8 cellular contexts compared by ENCODE assay signal in the genomic region with DNA sequence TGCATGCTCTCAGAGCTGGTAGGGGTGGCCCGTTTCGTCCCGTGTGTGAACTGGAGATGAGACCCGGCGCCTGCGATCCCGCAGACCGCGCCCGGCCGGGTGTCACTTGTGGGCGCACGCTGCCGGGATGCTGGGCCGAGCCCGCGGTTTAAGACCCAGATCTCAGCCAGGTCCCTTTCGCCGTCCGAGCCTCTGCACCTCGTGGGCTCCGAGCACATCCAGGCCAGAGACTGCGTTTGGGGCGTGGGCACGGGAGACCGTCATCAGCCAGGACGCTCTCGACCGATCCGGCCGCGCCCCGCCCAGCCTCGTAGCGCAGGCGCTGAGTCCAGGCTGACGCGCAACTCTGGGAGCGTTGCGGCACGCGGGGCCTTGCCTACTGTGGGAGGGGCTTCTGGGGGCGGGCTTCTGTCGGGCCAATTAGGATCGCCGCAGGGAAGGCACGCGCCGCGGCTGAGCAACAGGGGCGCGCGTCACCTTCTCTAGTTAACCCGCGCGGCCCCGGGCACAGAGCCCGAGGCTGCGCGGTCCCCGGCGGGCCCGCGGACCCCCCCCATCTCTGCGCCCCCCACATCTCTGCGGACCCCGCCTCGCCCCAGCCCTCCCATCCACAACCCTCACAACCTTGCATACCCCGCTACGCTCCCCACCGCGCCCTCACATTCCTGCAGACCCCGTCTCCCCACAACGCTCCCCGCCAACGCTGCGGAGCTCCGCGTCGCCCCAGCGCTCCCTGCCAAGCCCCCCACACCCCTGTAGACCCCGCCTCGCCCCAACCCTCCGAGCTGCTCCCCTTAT. TPM values are rescaled to one million over a fixed set of nuclear protein-coding genes. Genes with fewer than 3 reads are reported as not detected.
DNase-seq lines count a peak whose midpoint lies in the region; ATAC-seq and TF ChIP-seq lines count a peak whose summit lies in the region.

No MANE protein-coding gene starts in this region.

- POLR2A ChIA-PET in activated CD8-positive, alpha-beta T cell treated with anti-CD3 and anti-CD28 coated beads for 36 hours (lab: Charles Lee) = interaction anchor here (0.8 to 3.7 kb wide), 5 partner anchors 11 to 449 kb away, joined by 3 to 67 read pairs (median 13); partner anchors contain the start of genes AMDHD2 and ATP6V0C

- H3K36me3 Mint-ChIP-seq in activated CD8-positive, alpha-beta T cell treated with anti-CD3 and anti-CD28 coated beads for 36 hours (ENCODE audit: low read depth) = no peaks in the 10 kb centered on the region

- H3K4me3 Mint-ChIP-seq in activated CD8-positive, alpha-beta T cell treated with anti-CD3 and anti-CD28 coated beads for 36 hours = peak overlapping the region; percentile 88

- ATAC-seq in GM19452 (IDR thresholded peaks at IDR 0.05; ENCODE audit: unreplicated experiment) = peak; percentile 84
- ATAC-seq in activated CD8-positive, alpha-beta T cell treated with anti-CD3 and anti-CD28 coated beads for 36 hours = peak; percentile 95

- CTCF ChIA-PET in activated CD8-positive, alpha-beta T cell treated with anti-CD3 and anti-CD28 coated beads for 36 hours (lab: Charles Lee) = interaction anchor here (0.8 to 1.2 kb wide), 4 partner anchors 11 to 316 kb away, joined by 3 to 5 read pairs (median 4); partner anchors contain the start of gene AMDHD2

- intact Hi-C loops in activated CD8-positive, alpha-beta T cell treated with anti-CD3 and anti-CD28 coated beads for 36 hours (cut with micrococcal nuclease) = loop anchor here (10.0 kb wide), 1 partner anchor 53 kb away; no protein-coding TSS in a partner anchor

- H3K9me3 Mint-ChIP-seq in activated CD8-positive, alpha-beta T cell treated with anti-CD3 and anti-CD28 coated beads for 36 hours = no peaks in the 10 kb centered on the region

- no peaks in the 10 kb centered on the region for H3K27me3 Mint-ChIP-seq in activated CD8-positive, alpha-beta T cell treated with anti-CD3 and anti-CD28 coated beads for 36 hours

- no peak for TF ChIP-seq CTCF in activated CD8-positive, alpha-beta T cell treated with anti-CD3 and anti-CD28 coated beads for 36 hours (IDR thresholded peaks at IDR 0.05)

- peak; percentile 99 for DNase-seq in CD1c-positive myeloid dendritic cell (ENCODE audit: extremely low spot score)
- DNase-seq in HK-2 (ENCODE audit: unreplicated experiment) = peak; percentile 92
- DNase-seq in NCI-H82 treated with DMSO at 0.1 percent for 48 hours (lab: John Stamatoyannopoulos, UW; ENCODE audit: unreplicated experiment) = peak; percentile 83
- peak; percentile 99 for DNase-seq in activated CD8-positive, alpha-beta T cell treated with anti-CD3 and anti-CD28 coated beads for 36 hours
- DNase-seq in ecto neural progenitor cell (ENCODE audit: low spot score) = peak; percentile 96
- DNase-seq in lung microvascular endothelial cell (ENCODE audit: low read depth in 2 of 2) = peak; percentile 97 to 98
- DNase-seq in stimulated activated CD4-positive, alpha-beta T cell treated with anti-CD3 and anti-CD28 coated beads, TNF-alpha, amount 100 ng/mL, for 4 hours (ENCODE audit: low read depth in 3 of 3) = peak; percentile 91 to 95 (median 94)

- peaks cover 15% of the 10 kb centered on the region for H3K4me1 Mint-ChIP-seq in activated CD8-positive, alpha-beta T cell treated with anti-CD3 and anti-CD28 coated beads for 36 hours (ENCODE audit: low read depth)

- H3K27ac Mint-ChIP-seq in activated CD8-positive, alpha-beta T cell treated with anti-CD3 and anti-CD28 coated beads for 36 hours = peak overlapping the region; percentile 98

RNA-seq across cellular contexts. Expression of gene CEMP1, which starts 0.7 kb away (rescaled TPM):
- not detected for total RNA-seq in activated CD8-positive, alpha-beta T cell treated with anti-CD3 and anti-CD28 coated beads for 36 hours
- total RNA-seq in lung microvascular endothelial cell = under 0.01 TPM in 1 of 2 replicates, not detected in the other

RNA-seq across cellular contexts. Expression of gene PDPK1, which starts 5.9 kb away (rescaled TPM):
- 10 to 100 TPM; 32.4 to 33.9 TPM for total RNA-seq in activated CD8-positive, alpha-beta T cell treated with anti-CD3 and anti-CD28 coated beads for 36 hours
- total RNA-seq in lung microvascular endothelial cell = 12.6 and 16.3 TPM in 2 replicates

RNA-seq across cellular contexts. Expression of gene AMDHD2, which starts 11.7 kb away (rescaled TPM):
- 10 to 100 TPM; 28.2 to 29.0 TPM for total RNA-seq in activated CD8-positive, alpha-beta T cell treated with anti-CD3 and anti-CD28 coated beads for 36 hours
- 25.5 and 30.8 TPM in 2 replicates for total RNA-seq in lung microvascular endothelial cell

RNA-seq across cellular contexts. Expression of gene ATP6V0C, which starts 18.1 kb away (rescaled TPM):
- 10 to 100 TPM; 85.9 to 88.6 TPM for total RNA-seq in activated CD8-positive, alpha-beta T cell treated with anti-CD3 and anti-CD28 coated beads for 36 hours
- total RNA-seq in lung microvascular endothelial cell = 5.2 and 7.1 TPM in 2 replicates

RNA-seq across cellular contexts. Expression of gene TBC1D24, which starts 57.0 kb away (rescaled TPM):
- 10 to 100 TPM; 16.6 to 16.7 TPM for total RNA-seq in activated CD8-positive, alpha-beta T cell treated with anti-CD3 and anti-CD28 coated beads for 36 hours
- 5.0 and 6.3 TPM in 2 replicates for total RNA-seq in lung microvascular endothelial cell

Comparison
In these comparisons a context has a peak if more than half of its experiments do, and no peak if none do; other contexts are left out.
1. Peak in every context shown above with its lines: DNase-seq and ATAC-seq.